ENCODE assay signal across 1 cellular context in the genomic region with DNA sequence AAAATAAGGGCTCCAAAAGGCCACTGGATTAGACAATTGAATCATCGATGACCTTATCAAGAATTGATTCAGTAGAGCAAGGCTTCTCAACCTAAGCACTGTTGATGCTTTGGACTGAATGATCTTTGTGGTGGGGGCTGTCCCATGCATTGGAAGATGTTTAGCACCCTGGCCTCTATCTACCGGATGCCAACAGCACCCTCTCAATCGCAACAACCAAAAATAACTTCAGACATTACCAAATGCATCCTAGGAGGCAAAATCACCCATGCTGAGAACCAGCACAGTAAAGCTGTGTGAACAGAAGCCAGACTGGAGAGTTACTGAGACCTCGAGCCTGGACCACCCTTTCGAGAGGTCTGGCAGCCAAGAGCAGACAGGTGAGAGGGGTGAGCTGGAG.
TF ChIP-seq lines count a peak whose summit lies in the region.

No MANE protein-coding gene starts in this region.

TF ChIP-seq in GM12878, 131 proteins besides CTCF, POLR2A, EP300 and RAD21 (continued from another document):
- TF ChIP-seq, protein P1, sequence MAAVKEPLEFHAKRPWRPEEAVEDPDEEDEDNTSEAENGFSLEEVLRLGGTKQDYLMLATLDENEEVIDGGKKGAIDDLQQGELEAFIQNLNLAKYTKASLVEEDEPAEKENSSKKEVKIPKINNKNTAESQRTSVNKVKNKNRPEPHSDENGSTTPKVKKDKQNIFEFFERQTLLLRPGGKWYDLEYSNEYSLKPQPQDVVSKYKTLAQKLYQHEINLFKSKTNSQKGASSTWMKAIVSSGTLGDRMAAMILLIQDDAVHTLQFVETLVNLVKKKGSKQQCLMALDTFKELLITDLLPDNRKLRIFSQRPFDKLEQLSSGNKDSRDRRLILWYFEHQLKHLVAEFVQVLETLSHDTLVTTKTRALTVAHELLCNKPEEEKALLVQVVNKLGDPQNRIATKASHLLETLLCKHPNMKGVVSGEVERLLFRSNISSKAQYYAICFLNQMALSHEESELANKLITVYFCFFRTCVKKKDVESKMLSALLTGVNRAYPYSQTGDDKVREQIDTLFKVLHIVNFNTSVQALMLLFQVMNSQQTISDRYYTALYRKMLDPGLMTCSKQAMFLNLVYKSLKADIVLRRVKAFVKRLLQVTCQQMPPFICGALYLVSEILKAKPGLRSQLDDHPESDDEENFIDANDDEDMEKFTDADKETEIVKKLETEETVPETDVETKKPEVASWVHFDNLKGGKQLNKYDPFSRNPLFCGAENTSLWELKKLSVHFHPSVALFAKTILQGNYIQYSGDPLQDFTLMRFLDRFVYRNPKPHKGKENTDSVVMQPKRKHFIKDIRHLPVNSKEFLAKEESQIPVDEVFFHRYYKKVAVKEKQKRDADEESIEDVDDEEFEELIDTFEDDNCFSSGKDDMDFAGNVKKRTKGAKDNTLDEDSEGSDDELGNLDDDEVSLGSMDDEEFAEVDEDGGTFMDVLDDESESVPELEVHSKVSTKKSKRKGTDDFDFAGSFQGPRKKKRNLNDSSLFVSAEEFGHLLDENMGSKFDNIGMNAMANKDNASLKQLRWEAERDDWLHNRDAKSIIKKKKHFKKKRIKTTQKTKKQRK (IDR thresholded peaks at IDR 0.05; ENCODE audit: low read depth, low read length): no peak
- TF ChIP-seq YBX1 (IDR thresholded peaks at IDR 0.05) (no peak), FOXK2 (IDR thresholded peaks at IDR 0.05) (no peak), CHD4 (IDR thresholded peaks at IDR 0.05) (no peak), EGR1 (IDR thresholded peaks at IDR 0.05; ENCODE audit: borderline replicate concordance in 1 of 2, low read depth in 2 of 2, low read length in 2 of 2) (no peak), TBL1XR1 (IDR thresholded peaks at IDR 0.05; ENCODE audit: low read depth, low read length) (no peak), BACH1 (IDR thresholded peaks at IDR 0.05; ENCODE audit: borderline replicate concordance) (no peak), ETV6 (conservative IDR thresholded peaks at IDR 0.05 in 1 of 2, IDR thresholded peaks at IDR 0.05 in 1 of 2; ENCODE audit: borderline replicate concordance in 1 of 2, low read depth in 1 of 2) (0 out of 4 replicates have a peak, but pooled peaks of 1 of the 2 experiments have one; percentile 27), HCFC1 (IDR thresholded peaks at IDR 0.05; ENCODE audit: low read length) (no peak), SMC3 (IDR thresholded peaks at IDR 0.05; ENCODE audit: borderline replicate concordance, low read length) (no peak), RB1 (IDR thresholded peaks at IDR 0.05; ENCODE audit: borderline replicate concordance) (no peak), TAF1 (IDR thresholded peaks at IDR 0.05; ENCODE audit: borderline replicate concordance, low read depth, low read length) (peak; percentile 31; the same call in 1 of the 2 replicates), RBBP5 (conservative IDR thresholded peaks at IDR 0.05) (no peak), PML (IDR thresholded peaks at IDR 0.05; ENCODE audit: low read length) (no peak), RUNX3 (IDR thresholded peaks at IDR 0.05; ENCODE audit: low read length) (peak; percentile 54), SIN3A (IDR thresholded peaks at IDR 0.05; ENCODE audit: low read depth, low read length) (no peak), RAD51 (IDR thresholded peaks at IDR 0.05) (no peak), TARDBP (IDR thresholded peaks at IDR 0.05; ENCODE audit: borderline replicate concordance) (no peak), ZZZ3 (IDR thresholded peaks at IDR 0.05; ENCODE audit: control insufficient read depth, insufficient read length, low read depth) (no peak), CREM (IDR thresholded peaks at IDR 0.05; ENCODE audit: low read depth) (peak; percentile 47; the same call in 1 of the 2 replicates), KAT2A (conservative IDR thresholded peaks at IDR 0.05; ENCODE audit: control insufficient read depth, low read depth, low read length) (no peak), ZSCAN29 (IDR thresholded peaks at IDR 0.05) (no peak)
- TF ChIP-seq, protein P2, sequence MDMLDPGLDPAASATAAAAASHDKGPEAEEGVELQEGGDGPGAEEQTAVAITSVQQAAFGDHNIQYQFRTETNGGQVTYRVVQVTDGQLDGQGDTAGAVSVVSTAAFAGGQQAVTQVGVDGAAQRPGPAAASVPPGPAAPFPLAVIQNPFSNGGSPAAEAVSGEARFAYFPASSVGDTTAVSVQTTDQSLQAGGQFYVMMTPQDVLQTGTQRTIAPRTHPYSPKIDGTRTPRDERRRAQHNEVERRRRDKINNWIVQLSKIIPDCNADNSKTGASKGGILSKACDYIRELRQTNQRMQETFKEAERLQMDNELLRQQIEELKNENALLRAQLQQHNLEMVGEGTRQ (IDR thresholded peaks at IDR 0.05; ENCODE audit: borderline replicate concordance, low read depth, low read length): no peak
- TF ChIP-seq, protein P3, sequence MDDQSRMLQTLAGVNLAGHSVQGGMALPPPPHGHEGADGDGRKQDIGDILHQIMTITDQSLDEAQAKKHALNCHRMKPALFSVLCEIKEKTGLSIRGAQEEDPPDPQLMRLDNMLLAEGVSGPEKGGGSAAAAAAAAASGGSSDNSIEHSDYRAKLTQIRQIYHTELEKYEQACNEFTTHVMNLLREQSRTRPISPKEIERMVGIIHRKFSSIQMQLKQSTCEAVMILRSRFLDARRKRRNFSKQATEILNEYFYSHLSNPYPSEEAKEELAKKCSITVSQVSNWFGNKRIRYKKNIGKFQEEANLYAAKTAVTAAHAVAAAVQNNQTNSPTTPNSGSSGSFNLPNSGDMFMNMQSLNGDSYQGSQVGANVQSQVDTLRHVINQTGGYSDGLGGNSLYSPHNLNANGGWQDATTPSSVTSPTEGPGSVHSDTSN (IDR thresholded peaks at IDR 0.05; ENCODE audit: insufficient replicate concordance, low read depth, low read length): no peak
- TF ChIP-seq, protein P4, sequence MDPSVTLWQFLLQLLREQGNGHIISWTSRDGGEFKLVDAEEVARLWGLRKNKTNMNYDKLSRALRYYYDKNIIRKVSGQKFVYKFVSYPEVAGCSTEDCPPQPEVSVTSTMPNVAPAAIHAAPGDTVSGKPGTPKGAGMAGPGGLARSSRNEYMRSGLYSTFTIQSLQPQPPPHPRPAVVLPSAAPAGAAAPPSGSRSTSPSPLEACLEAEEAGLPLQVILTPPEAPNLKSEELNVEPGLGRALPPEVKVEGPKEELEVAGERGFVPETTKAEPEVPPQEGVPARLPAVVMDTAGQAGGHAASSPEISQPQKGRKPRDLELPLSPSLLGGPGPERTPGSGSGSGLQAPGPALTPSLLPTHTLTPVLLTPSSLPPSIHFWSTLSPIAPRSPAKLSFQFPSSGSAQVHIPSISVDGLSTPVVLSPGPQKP (IDR thresholded peaks at IDR 0.05; ENCODE audit: low read depth, low read length): no peak
- TF ChIP-seq, protein P5, sequence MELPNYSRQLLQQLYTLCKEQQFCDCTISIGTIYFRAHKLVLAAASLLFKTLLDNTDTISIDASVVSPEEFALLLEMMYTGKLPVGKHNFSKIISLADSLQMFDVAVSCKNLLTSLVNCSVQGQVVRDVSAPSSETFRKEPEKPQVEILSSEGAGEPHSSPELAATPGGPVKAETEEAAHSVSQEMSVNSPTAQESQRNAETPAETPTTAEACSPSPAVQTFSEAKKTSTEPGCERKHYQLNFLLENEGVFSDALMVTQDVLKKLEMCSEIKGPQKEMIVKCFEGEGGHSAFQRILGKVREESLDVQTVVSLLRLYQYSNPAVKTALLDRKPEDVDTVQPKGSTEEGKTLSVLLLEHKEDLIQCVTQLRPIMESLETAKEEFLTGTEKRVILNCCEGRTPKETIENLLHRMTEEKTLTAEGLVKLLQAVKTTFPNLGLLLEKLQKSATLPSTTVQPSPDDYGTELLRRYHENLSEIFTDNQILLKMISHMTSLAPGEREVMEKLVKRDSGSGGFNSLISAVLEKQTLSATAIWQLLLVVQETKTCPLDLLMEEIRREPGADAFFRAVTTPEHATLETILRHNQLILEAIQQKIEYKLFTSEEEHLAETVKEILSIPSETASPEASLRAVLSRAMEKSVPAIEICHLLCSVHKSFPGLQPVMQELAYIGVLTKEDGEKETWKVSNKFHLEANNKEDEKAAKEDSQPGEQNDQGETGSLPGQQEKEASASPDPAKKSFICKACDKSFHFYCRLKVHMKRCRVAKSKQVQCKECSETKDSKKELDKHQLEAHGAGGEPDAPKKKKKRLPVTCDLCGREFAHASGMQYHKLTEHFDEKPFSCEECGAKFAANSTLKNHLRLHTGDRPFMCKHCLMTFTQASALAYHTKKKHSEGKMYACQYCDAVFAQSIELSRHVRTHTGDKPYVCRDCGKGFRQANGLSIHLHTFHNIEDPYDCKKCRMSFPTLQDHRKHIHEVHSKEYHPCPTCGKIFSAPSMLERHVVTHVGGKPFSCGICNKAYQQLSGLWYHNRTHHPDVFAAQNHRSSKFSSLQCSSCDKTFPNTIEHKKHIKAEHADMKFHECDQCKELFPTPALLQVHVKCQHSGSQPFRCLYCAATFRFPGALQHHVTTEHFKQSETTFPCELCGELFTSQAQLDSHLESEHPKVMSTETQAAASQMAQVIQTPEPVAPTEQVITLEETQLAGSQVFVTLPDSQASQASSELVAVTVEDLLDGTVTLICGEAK (IDR thresholded peaks at IDR 0.05; ENCODE audit: borderline replicate concordance): no peak
- TF ChIP-seq, protein P6, sequence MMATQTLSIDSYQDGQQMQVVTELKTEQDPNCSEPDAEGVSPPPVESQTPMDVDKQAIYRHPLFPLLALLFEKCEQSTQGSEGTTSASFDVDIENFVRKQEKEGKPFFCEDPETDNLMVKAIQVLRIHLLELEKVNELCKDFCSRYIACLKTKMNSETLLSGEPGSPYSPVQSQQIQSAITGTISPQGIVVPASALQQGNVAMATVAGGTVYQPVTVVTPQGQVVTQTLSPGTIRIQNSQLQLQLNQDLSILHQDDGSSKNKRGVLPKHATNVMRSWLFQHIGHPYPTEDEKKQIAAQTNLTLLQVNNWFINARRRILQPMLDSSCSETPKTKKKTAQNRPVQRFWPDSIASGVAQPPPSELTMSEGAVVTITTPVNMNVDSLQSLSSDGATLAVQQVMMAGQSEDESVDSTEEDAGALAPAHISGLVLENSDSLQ (IDR thresholded peaks at IDR 0.05): no peak
